Comparison of ENCODE assay signal across 3 cellular contexts in the genomic region with DNA sequence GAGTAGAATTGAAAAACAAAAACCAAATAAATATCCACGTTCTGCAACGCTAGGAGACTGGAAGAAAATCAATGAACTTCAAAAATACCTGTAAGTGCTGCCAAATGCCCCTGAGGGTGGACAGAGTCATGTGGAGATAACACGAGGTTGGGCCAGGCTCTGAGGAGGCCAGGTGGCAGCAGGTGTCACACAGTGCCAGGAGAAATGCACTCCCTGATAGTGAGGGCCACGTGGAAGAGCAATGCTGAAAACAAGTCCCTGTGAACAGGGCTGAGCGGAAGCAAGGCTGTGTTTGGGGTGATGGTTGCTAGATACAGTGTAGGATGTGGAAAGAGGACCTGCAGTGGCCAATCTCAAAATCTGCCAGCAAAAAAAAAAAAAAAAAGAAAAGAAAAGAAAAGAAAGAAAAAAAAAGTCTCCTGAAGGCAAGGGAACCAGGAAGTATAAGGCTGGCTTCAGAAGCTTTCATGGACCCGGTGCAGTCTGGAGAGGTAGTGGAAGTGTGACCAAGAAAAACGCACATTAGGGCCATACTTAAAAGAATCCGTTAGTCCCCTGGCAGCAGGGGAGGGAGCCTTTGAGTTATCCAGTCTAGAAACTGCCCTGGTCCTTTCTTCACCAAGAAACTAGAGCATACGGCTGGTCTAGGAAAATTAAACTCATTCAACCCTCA.
TF ChIP-seq lines count a peak whose summit lies in the region.

No MANE protein-coding gene starts in this region.

TF ChIP-seq in liver, 16 proteins besides CTCF, POLR2A, EP300 and RAD21:
- TF ChIP-seq, protein P1, sequence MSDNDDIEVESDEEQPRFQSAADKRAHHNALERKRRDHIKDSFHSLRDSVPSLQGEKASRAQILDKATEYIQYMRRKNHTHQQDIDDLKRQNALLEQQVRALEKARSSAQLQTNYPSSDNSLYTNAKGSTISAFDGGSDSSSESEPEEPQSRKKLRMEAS (IDR thresholded peaks at IDR 0.05), result peak; percentile 96
- TF ChIP-seq ATF3 (IDR thresholded peaks at IDR 0.05), result peak; percentile 32
- TF ChIP-seq EGR1 (IDR thresholded peaks at IDR 0.05; ENCODE audit: low read depth in 2 of 2), result peak in 1 of 2 donors; percentile 53
- peak; percentile 67 to 89 for TF ChIP-seq RXRA (IDR thresholded peaks at IDR 0.05)
- TF ChIP-seq REST (IDR thresholded peaks at IDR 0.05), result peak; percentile 41
- TF ChIP-seq ZBTB33 (IDR thresholded peaks at IDR 0.05), result peak; percentile 74
- no peak for TF ChIP-seq TAF1 (conservative IDR thresholded peaks at IDR 0.05)
- TF ChIP-seq GABPA (IDR thresholded peaks at IDR 0.05 in 1 of 2, conservative IDR thresholded peaks at IDR 0.05 in 1 of 2), result peak in 1 of 2 donors; percentile 54
- TF ChIP-seq NR2F2 (IDR thresholded peaks at IDR 0.05), result no peak
- peak; percentile 71 for TF ChIP-seq YY1 (IDR thresholded peaks at IDR 0.05)
- TF ChIP-seq JUND (IDR thresholded peaks at IDR 0.05), result peak in 1 of 2 donors; percentile 71
- TF ChIP-seq FOXA1 (IDR thresholded peaks at IDR 0.05), result peak; percentile 76
- TF ChIP-seq HNF4G (IDR thresholded peaks at IDR 0.05), result no peak
- TF ChIP-seq SP1 (IDR thresholded peaks at IDR 0.05), result peak; percentile 53
- TF ChIP-seq HNF4A (conservative IDR thresholded peaks at IDR 0.05), result peak; percentile 67 to 89
- TF ChIP-seq FOXA2 (IDR thresholded peaks at IDR 0.05), result peak; percentile 56

TF ChIP-seq in HepG2, 621 proteins besides CTCF, POLR2A, EP300 and RAD21:
- no peak for TF ChIP-seq REPIN1 (CRISPR knock-in tag; IDR thresholded peaks at IDR 0.05; ENCODE audit: borderline replicate concordance, low read depth)
- TF ChIP-seq, protein P2, sequence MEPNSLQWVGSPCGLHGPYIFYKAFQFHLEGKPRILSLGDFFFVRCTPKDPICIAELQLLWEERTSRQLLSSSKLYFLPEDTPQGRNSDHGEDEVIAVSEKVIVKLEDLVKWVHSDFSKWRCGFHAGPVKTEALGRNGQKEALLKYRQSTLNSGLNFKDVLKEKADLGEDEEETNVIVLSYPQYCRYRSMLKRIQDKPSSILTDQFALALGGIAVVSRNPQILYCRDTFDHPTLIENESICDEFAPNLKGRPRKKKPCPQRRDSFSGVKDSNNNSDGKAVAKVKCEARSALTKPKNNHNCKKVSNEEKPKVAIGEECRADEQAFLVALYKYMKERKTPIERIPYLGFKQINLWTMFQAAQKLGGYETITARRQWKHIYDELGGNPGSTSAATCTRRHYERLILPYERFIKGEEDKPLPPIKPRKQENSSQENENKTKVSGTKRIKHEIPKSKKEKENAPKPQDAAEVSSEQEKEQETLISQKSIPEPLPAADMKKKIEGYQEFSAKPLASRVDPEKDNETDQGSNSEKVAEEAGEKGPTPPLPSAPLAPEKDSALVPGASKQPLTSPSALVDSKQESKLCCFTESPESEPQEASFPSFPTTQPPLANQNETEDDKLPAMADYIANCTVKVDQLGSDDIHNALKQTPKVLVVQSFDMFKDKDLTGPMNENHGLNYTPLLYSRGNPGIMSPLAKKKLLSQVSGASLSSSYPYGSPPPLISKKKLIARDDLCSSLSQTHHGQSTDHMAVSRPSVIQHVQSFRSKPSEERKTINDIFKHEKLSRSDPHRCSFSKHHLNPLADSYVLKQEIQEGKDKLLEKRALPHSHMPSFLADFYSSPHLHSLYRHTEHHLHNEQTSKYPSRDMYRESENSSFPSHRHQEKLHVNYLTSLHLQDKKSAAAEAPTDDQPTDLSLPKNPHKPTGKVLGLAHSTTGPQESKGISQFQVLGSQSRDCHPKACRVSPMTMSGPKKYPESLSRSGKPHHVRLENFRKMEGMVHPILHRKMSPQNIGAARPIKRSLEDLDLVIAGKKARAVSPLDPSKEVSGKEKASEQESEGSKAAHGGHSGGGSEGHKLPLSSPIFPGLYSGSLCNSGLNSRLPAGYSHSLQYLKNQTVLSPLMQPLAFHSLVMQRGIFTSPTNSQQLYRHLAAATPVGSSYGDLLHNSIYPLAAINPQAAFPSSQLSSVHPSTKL (CRISPR knock-in tag; IDR thresholded peaks at IDR 0.05), result no peak
- no peak for TF ChIP-seq DBP (CRISPR knock-in tag; IDR thresholded peaks at IDR 0.05; ENCODE audit: not compliant biosample characterization)
- TF ChIP-seq GABPB1 (CRISPR knock-in tag; IDR thresholded peaks at IDR 0.05), result no peak
- TF ChIP-seq KLF16 (CRISPR knock-in tag; IDR thresholded peaks at IDR 0.05), result no peak
- no peak for TF ChIP-seq ZNF414 (CRISPR knock-in tag; IDR thresholded peaks at IDR 0.05)
- TF ChIP-seq, protein P3, sequence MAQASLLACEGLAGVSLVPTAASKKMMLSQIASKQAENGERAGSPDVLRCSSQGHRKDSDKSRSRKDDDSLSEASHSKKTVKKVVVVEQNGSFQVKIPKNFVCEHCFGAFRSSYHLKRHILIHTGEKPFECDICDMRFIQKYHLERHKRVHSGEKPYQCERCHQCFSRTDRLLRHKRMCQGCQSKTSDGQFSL (CRISPR knock-in tag; IDR thresholded peaks at IDR 0.05), result no peak
- no peak for TF ChIP-seq GPN1 (CRISPR knock-in tag; IDR thresholded peaks at IDR 0.05; ENCODE audit: borderline replicate concordance)
- no peak for TF ChIP-seq PLRG1 (conservative IDR thresholded peaks at IDR 0.05)
- no peak for TF ChIP-seq FOXC1 (CRISPR knock-in tag; IDR thresholded peaks at IDR 0.05; ENCODE audit: borderline replicate concordance)

TF ChIP-seq in WTC11, 78 proteins besides CTCF, POLR2A, EP300 and RAD21:
- TF ChIP-seq JAZF1 (CRISPR knock-in tag; IDR thresholded peaks at IDR 0.05), result no peak
- no peak for TF ChIP-seq ZNF423 (CRISPR knock-in tag; IDR thresholded peaks at IDR 0.05)
- TF ChIP-seq JUN (CRISPR knock-in tag; IDR thresholded peaks at IDR 0.05), result no peak
- TF ChIP-seq ARID4B (CRISPR knock-in tag; IDR thresholded peaks at IDR 0.05; ENCODE audit: borderline replicate concordance), result no peak
- no peak for TF ChIP-seq ZNF263 (CRISPR knock-in tag; IDR thresholded peaks at IDR 0.05; ENCODE audit: low read depth)
- TF ChIP-seq GABPB1 (CRISPR knock-in tag; IDR thresholded peaks at IDR 0.05), result no peak
- no peak for TF ChIP-seq CBFB (CRISPR knock-in tag; IDR thresholded peaks at IDR 0.05; ENCODE audit: low read depth)
- TF ChIP-seq IRF1 (CRISPR knock-in tag; IDR thresholded peaks at IDR 0.05), result no peak
- no peak for TF ChIP-seq ATF3 (CRISPR knock-in tag; conservative IDR thresholded peaks at IDR 0.05)
- TF ChIP-seq CREB1 (CRISPR knock-in tag; IDR thresholded peaks at IDR 0.05), result no peak
- TF ChIP-seq KAT7 (CRISPR knock-in tag; IDR thresholded peaks at IDR 0.05; ENCODE audit: borderline replicate concordance), result no peak
- no peak for TF ChIP-seq TP53 (CRISPR knock-in tag; IDR thresholded peaks at IDR 0.05)
- TF ChIP-seq, protein P4, sequence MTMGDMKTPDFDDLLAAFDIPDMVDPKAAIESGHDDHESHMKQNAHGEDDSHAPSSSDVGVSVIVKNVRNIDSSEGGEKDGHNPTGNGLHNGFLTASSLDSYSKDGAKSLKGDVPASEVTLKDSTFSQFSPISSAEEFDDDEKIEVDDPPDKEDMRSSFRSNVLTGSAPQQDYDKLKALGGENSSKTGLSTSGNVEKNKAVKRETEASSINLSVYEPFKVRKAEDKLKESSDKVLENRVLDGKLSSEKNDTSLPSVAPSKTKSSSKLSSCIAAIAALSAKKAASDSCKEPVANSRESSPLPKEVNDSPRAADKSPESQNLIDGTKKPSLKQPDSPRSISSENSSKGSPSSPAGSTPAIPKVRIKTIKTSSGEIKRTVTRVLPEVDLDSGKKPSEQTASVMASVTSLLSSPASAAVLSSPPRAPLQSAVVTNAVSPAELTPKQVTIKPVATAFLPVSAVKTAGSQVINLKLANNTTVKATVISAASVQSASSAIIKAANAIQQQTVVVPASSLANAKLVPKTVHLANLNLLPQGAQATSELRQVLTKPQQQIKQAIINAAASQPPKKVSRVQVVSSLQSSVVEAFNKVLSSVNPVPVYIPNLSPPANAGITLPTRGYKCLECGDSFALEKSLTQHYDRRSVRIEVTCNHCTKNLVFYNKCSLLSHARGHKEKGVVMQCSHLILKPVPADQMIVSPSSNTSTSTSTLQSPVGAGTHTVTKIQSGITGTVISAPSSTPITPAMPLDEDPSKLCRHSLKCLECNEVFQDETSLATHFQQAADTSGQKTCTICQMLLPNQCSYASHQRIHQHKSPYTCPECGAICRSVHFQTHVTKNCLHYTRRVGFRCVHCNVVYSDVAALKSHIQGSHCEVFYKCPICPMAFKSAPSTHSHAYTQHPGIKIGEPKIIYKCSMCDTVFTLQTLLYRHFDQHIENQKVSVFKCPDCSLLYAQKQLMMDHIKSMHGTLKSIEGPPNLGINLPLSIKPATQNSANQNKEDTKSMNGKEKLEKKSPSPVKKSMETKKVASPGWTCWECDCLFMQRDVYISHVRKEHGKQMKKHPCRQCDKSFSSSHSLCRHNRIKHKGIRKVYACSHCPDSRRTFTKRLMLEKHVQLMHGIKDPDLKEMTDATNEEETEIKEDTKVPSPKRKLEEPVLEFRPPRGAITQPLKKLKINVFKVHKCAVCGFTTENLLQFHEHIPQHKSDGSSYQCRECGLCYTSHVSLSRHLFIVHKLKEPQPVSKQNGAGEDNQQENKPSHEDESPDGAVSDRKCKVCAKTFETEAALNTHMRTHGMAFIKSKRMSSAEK (CRISPR knock-in tag; IDR thresholded peaks at IDR 0.05; ENCODE audit: borderline replicate concordance), result no peak
- no peak for TF ChIP-seq ZNF396 (CRISPR knock-in tag; IDR thresholded peaks at IDR 0.05; ENCODE audit: borderline replicate concordance)
